ENCODE assay signal across 8 cellular contexts in the genomic region with DNA sequence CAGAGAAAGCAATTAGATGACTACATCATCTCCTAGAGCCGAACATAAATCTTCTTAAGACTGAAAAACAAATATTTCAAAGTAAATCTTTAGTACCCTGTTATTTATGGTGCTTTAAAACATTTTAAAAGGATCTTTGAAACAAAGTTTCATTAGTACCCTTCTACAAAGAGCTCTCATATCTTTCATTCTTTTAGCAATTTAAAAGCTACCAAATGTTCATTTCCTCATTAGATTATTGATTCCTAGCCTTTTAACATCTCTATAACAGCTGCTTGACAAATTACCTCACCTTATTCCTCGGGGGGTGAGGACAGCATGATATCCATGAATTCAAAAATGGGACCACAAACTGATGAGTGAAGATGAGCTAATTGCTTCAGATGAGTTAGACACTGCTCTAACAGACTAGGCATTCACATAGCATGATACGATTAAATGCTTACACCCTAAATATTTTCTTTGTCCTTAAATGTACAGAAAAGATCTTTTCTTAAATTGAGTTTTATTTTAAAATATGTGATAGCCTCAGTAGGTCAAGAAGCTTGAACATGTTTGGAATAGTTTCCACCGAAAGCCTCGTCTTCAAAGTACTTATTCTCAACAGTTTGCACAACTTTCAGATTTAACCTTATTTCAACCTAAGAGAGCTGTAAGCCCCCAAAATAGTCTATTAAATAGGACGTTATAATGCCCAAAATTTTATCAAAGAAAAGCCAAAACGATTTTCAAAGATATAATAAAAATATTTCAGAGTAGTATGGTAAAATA. TPM values are rescaled to one million over a fixed set of nuclear protein-coding genes. Genes with fewer than 3 reads are reported as not detected.
A peak's percentile ranks its signal among the peaks of the same experiment; 100 is the strongest.
DNase-seq lines count a peak whose midpoint lies in the region; ATAC-seq and TF ChIP-seq lines count a peak whose summit lies in the region.

No MANE protein-coding gene starts in this region.

- POLR2A ChIA-PET in activated CD8-positive, alpha-beta T cell treated with anti-CD3 and anti-CD28 coated beads for 36 hours (lab: Charles Lee): interaction anchor here (0.9 to 5.6 kb wide), 7 partner anchors 11 to 152 kb away, joined by 3 to 63 read pairs (median 5); partner anchors contain the start of gene UBXN2A

- CTCF ChIA-PET in activated naive CD4-positive, alpha-beta T cell treated with anti-CD3 and anti-CD28 coated beads, Interleukin-2, amount 10 ng/mL, durations not matched to agents 7 days and 5 days (lab: Charles Lee): interaction anchor here (1.0 to 4.4 kb wide), 7 partner anchors 14 to 159 kb away, joined by 4 to 45 read pairs (median 5); partner anchors contain the start of genes TP53I3 and UBXN2A
- CTCF ChIA-PET in activated CD8-positive, alpha-beta T cell treated with anti-CD3 and anti-CD28 coated beads for 36 hours (lab: Charles Lee): interaction anchor here (1.0 to 7.1 kb wide), 8 partner anchors 10 to 159 kb away, joined by 3 to 74 read pairs (median 8); partner anchors contain the start of genes SF3B6, TP53I3 and UBXN2A

- no peak for ATAC-seq in activated CD8-positive, alpha-beta T cell treated with anti-CD3 and anti-CD28 coated beads for 36 hours

- H3K9me3 Mint-ChIP-seq in activated naive CD4-positive, alpha-beta T cell treated with anti-CD3 and anti-CD28 coated beads, Interleukin-2, amount 10 ng/mL, durations not matched to agents 7 days and 5 days: no peaks in the 10 kb centered on the region
- H3K9me3 Mint-ChIP-seq in activated CD8-positive, alpha-beta T cell treated with anti-CD3 and anti-CD28 coated beads for 36 hours: no peaks in the 10 kb centered on the region
- no peaks in the 10 kb centered on the region for H3K9me3 Mint-ChIP-seq in type B pancreatic cell

- TF ChIP-seq CTCF in activated CD8-positive, alpha-beta T cell treated with anti-CD3 and anti-CD28 coated beads for 36 hours (IDR thresholded peaks at IDR 0.05): no peak
- no peak for TF ChIP-seq CTCF in kidney epithelial cell (IDR thresholded peaks at IDR 0.05; ENCODE audit: insufficient read depth, low read length, poor library complexity, severe bottlenecking)
- TF ChIP-seq CTCF in type B pancreatic cell (conservative IDR thresholded peaks at IDR 0.05): no peak

- H3K4me3 ChIP-seq in kidney epithelial cell (ENCODE audit: low read depth, low read length): peak overlapping the region; percentile 60

- no peaks in the 10 kb centered on the region for H3K27me3 ChIP-seq in kidney epithelial cell (ENCODE audit: control insufficient read depth, insufficient read depth, low read length)

- H3K27me3 Mint-ChIP-seq in activated naive CD4-positive, alpha-beta T cell treated with anti-CD3 and anti-CD28 coated beads, Interleukin-2, amount 10 ng/mL, durations not matched to agents 7 days and 5 days: peaks cover 3% of the 10 kb centered on the region
- H3K27me3 Mint-ChIP-seq in activated CD8-positive, alpha-beta T cell treated with anti-CD3 and anti-CD28 coated beads for 36 hours: no peaks in the 10 kb centered on the region
- no peaks in the 10 kb centered on the region for H3K27me3 Mint-ChIP-seq in type B pancreatic cell

- no peak for DNase-seq in activated naive CD4-positive, alpha-beta T cell treated with anti-CD3 and anti-CD28 coated beads, Interleukin-2, amount 10 ng/mL, durations not matched to agents 7 days and 5 days
- no peak for DNase-seq in activated naive CD4-positive, alpha-beta T cell (lab: John Stamatoyannopoulos, UW)
- DNase-seq in activated CD8-positive, alpha-beta T cell treated with anti-CD3 and anti-CD28 coated beads for 36 hours: no peak
- DNase-seq in kidney epithelial cell (ENCODE audit: low read depth) (no peak), type B pancreatic cell (ENCODE audit: extremely low spot score, unreplicated experiment) (no peak), DMS153 (lab: John Stamatoyannopoulos, UW) (no peak), AML-193 (lab: John Stamatoyannopoulos, UW) (no peak), ureter (ENCODE audit: low spot score) (no peak)

- H3K4me3 Mint-ChIP-seq in activated naive CD4-positive, alpha-beta T cell treated with anti-CD3 and anti-CD28 coated beads, Interleukin-2, amount 10 ng/mL, durations not matched to agents 7 days and 5 days: peak overlapping the region; percentile 99
- peak overlapping the region; percentile 95 for H3K4me3 Mint-ChIP-seq in activated CD8-positive, alpha-beta T cell treated with anti-CD3 and anti-CD28 coated beads for 36 hours
- peak overlapping the region; percentile 97 for H3K4me3 Mint-ChIP-seq in type B pancreatic cell

- no peak overlapping the region for H3K27ac Mint-ChIP-seq in activated naive CD4-positive, alpha-beta T cell treated with anti-CD3 and anti-CD28 coated beads, Interleukin-2, amount 10 ng/mL, durations not matched to agents 7 days and 5 days
- H3K27ac Mint-ChIP-seq in activated CD8-positive, alpha-beta T cell treated with anti-CD3 and anti-CD28 coated beads for 36 hours: peak overlapping the region; percentile 99
- H3K27ac Mint-ChIP-seq in type B pancreatic cell: peak overlapping the region; percentile 100

- H3K36me3 ChIP-seq in kidney epithelial cell (ENCODE audit: control insufficient read depth, insufficient read depth, low read length): no peaks in the 10 kb centered on the region

- intact Hi-C loops in activated CD8-positive, alpha-beta T cell treated with anti-CD3 and anti-CD28 coated beads for 36 hours (cut with micrococcal nuclease): loop anchor here (5.0 kb wide), 1 partner anchor 153 kb away; the partner anchor contains the start of gene SF3B6

- H3K4me1 Mint-ChIP-seq in activated naive CD4-positive, alpha-beta T cell treated with anti-CD3 and anti-CD28 coated beads, Interleukin-2, amount 10 ng/mL, durations not matched to agents 7 days and 5 days: peaks cover 46% of the 10 kb centered on the region
- H3K4me1 Mint-ChIP-seq in activated CD8-positive, alpha-beta T cell treated with anti-CD3 and anti-CD28 coated beads for 36 hours (ENCODE audit: low read depth): peaks cover 55% of the 10 kb centered on the region
- H3K4me1 Mint-ChIP-seq in type B pancreatic cell (ENCODE audit: unreplicated experiment): peaks cover 19% of the 10 kb centered on the region

- H3K36me3 Mint-ChIP-seq in activated naive CD4-positive, alpha-beta T cell treated with anti-CD3 and anti-CD28 coated beads, Interleukin-2, amount 10 ng/mL, durations not matched to agents 7 days and 5 days: peaks cover 7% of the 10 kb centered on the region
- no peaks in the 10 kb centered on the region for H3K36me3 Mint-ChIP-seq in activated CD8-positive, alpha-beta T cell treated with anti-CD3 and anti-CD28 coated beads for 36 hours (ENCODE audit: low read depth)
- H3K36me3 Mint-ChIP-seq in type B pancreatic cell: no peaks in the 10 kb centered on the region

RNA-seq across cellular contexts. Expression of gene ATAD2B, which starts 2.1 kb away (rescaled TPM):
- total RNA-seq in activated CD8-positive, alpha-beta T cell treated with anti-CD3 and anti-CD28 coated beads for 36 hours: 10 to 100 TPM; 12.5 to 13.2 TPM
- total RNA-seq in kidney epithelial cell (8.1 and 9.1 TPM in 2 replicates), type B pancreatic cell (ENCODE audit: low replicate concordance) (15.9 and 25.7 TPM in 2 replicates), ureter (48.4 TPM)

RNA-seq across cellular contexts. Expression of gene UBXN2A, which starts 15.5 kb away (rescaled TPM):
- 10 to 100 TPM; 11.1 to 11.2 TPM for total RNA-seq in activated CD8-positive, alpha-beta T cell treated with anti-CD3 and anti-CD28 coated beads for 36 hours
- 13.9 and 16.2 TPM in 2 replicates for total RNA-seq in kidney epithelial cell
- total RNA-seq in type B pancreatic cell (ENCODE audit: low replicate concordance): 11.2 and 20.7 TPM in 2 replicates
- total RNA-seq in ureter: 17.0 TPM
